25 cellular contexts compared by ENCODE assay signal in the genomic region with DNA sequence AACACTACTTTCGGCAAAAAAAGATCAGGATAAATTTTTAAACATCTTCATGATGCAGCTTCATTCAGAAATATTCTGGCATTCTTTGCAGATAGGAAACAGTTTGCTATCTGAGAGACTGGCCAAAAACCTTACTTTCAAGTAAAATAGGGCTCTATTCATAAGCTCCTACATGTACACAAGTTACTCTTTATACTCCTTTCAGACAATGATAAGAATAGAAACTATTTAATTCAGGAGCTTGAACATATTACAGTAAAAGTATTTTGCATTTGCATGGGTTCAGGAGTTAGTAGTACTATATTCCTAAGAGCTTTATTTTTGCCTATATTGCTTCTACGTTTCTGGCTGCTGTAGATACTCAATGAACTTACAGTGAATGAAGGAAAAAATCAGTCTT.
"Had no signal": no experiment of that assay in that cellular context is flagged by ENCODE, and none has a peak within 500 bp of the region (broad histone marks: within the 10 kb centered on the region; RNA-seq: fewer than 3 reads in every experiment).

No MANE protein-coding gene starts in this region.

- H3K9me3 ChIP-seq: gastroesophageal sphincter, transverse colon had no signal

- DNase-seq: activated CD4-positive, alpha-beta T cell treated with anti-CD3 and anti-CD28 coated beads for 48 hours; activated CD4-positive, alpha-beta T cell treated with anti-CD3 and anti-CD28 coated beads, Interleukin-2, amount 50 U/mL, for 48 hours; activated CD8-positive, alpha-beta memory T cell treated with anti-CD3 and anti-CD28 coated beads for 24 hours; activated gamma-delta T cell; activated naive CD8-positive, alpha-beta T cell treated with anti-CD3 and anti-CD28 coated beads, Interleukin-2, amount 50 U/mL, for 24 hours; activated T-cell treated with anti-CD3 and anti-CD28 coated beads, Interleukin-2, amount 50 U/mL, for 1 hour; amygdala; dermis blood vessel endothelial cell; effector CD4-positive, alpha-beta T cell; hippocampal formation; naive thymus-derived CD8-positive, alpha-beta T cell; occipital lobe; posterior cingulate gyrus; right cardiac atrium; stimulated activated CD4-positive, alpha-beta T cell treated with anti-CD3 and anti-CD28 coated beads, Interleukin-2, amount 100 ng/mL, for 48 hours; stimulated activated naive CD4-positive, alpha-beta T cell treated with Interleukin-2 at 50 U/mL for 16 hours; T-helper 9 cell; transverse colon had no signal

- H3K4me2 ChIP-seq: neural progenitor cell had no signal

- H3K4me3 ChIP-seq: gastroesophageal sphincter, neural progenitor cell, transverse colon had no signal

- H3K27ac Mint-ChIP-seq: activated naive CD4-positive, alpha-beta T cell treated with anti-CD3 and anti-CD28 coated beads, Interleukin-2, amount 50 U/mL, for 24 hours; activated naive CD8-positive, alpha-beta T cell treated with anti-CD3 and anti-CD28 coated beads, Interleukin-2, amount 50 U/mL, for 24 hours; memory B cell; naive thymus-derived CD8-positive, alpha-beta T cell; neural progenitor cell; T-helper 1 cell treated with Interleukin-12 subunit alpha and Interleukin-12 subunit beta and Interleukin-4 antibody, amounts not matched to agents 30 μg/mL and 1 μg/mL, for 36 hours had no signal

- H3K4me3 Mint-ChIP-seq: activated naive CD4-positive, alpha-beta T cell treated with anti-CD3 and anti-CD28 coated beads, Interleukin-2, amount 50 U/mL, for 24 hours; activated naive CD8-positive, alpha-beta T cell treated with anti-CD3 and anti-CD28 coated beads, Interleukin-2, amount 50 U/mL, for 24 hours; central memory CD8-positive, alpha-beta T cell; memory B cell; naive thymus-derived CD8-positive, alpha-beta T cell; neural progenitor cell; T-helper 1 cell treated with Interleukin-12 subunit alpha and Interleukin-12 subunit beta and Interleukin-4 antibody, amounts not matched to agents 30 μg/mL and 1 μg/mL, for 36 hours had no signal

- H3K9ac ChIP-seq: neural progenitor cell had no signal

- H3K27me3 ChIP-seq: gastroesophageal sphincter, neural progenitor cell, transverse colon had no signal

- H3K4me1 Mint-ChIP-seq: activated naive CD4-positive, alpha-beta T cell treated with anti-CD3 and anti-CD28 coated beads, Interleukin-2, amount 50 U/mL, for 24 hours; activated naive CD8-positive, alpha-beta T cell treated with anti-CD3 and anti-CD28 coated beads, Interleukin-2, amount 50 U/mL, for 24 hours; central memory CD8-positive, alpha-beta T cell; memory B cell; naive thymus-derived CD8-positive, alpha-beta T cell; neural progenitor cell had no signal

- H3K4me1 ChIP-seq: neural progenitor cell had no signal

- H3K36me3 Mint-ChIP-seq: activated naive CD4-positive, alpha-beta T cell treated with anti-CD3 and anti-CD28 coated beads, Interleukin-2, amount 50 U/mL, for 24 hours; memory B cell; naive thymus-derived CD8-positive, alpha-beta T cell had no signal

- ATAC-seq: activated naive CD8-positive, alpha-beta T cell treated with anti-CD3 and anti-CD28 coated beads, Interleukin-2, amount 50 U/mL, for 24 hours; gastroesophageal sphincter; naive thymus-derived CD8-positive, alpha-beta T cell; right cardiac atrium had no signal

- H3K36me3 ChIP-seq: gastroesophageal sphincter, neural progenitor cell had no signal

- H3K27ac ChIP-seq: gastroesophageal sphincter, neural progenitor cell, transverse colon, VCaP had no signal

- H2AFZ ChIP-seq: neural progenitor cell had no signal

- H3K9me3 Mint-ChIP-seq: activated naive CD4-positive, alpha-beta T cell treated with anti-CD3 and anti-CD28 coated beads, Interleukin-2, amount 50 U/mL, for 24 hours; activated naive CD8-positive, alpha-beta T cell treated with anti-CD3 and anti-CD28 coated beads, Interleukin-2, amount 50 U/mL, for 24 hours; central memory CD8-positive, alpha-beta T cell; memory B cell; T-helper 1 cell treated with Interleukin-12 subunit alpha and Interleukin-12 subunit beta and Interleukin-4 antibody, amounts not matched to agents 30 μg/mL and 1 μg/mL, for 36 hours had no signal

- H3K27me3 Mint-ChIP-seq: activated naive CD4-positive, alpha-beta T cell treated with anti-CD3 and anti-CD28 coated beads, Interleukin-2, amount 50 U/mL, for 24 hours; activated naive CD8-positive, alpha-beta T cell treated with anti-CD3 and anti-CD28 coated beads, Interleukin-2, amount 50 U/mL, for 24 hours; central memory CD8-positive, alpha-beta T cell; memory B cell had no signal
